In genomic region chr17:65594585-65594940, GRCh38 we compare ENCODE assay signal across 1 cellular context.
TF ChIP-seq lines count a peak whose summit lies in the region.

No MANE protein-coding gene starts in this region.

TF ChIP-seq in IMR-90, 13 proteins besides CTCF, POLR2A, EP300 and RAD21 (continued from another document):
- TF ChIP-seq RFX5 (IDR thresholded peaks at IDR 0.05; ENCODE audit: low read depth, low read length) (no peak), MXI1 (IDR thresholded peaks at IDR 0.05; ENCODE audit: borderline replicate concordance, low read depth, low read length) (no peak), FOS (IDR thresholded peaks at IDR 0.05; ENCODE audit: low read depth, low read length) (no peak), NFE2L2 (IDR thresholded peaks at IDR 0.05; ENCODE audit: low read depth, low read length) (no peak), ELK1 (IDR thresholded peaks at IDR 0.05; ENCODE audit: borderline replicate concordance, low read depth, low read length) (no peak), MAZ (IDR thresholded peaks at IDR 0.05; ENCODE audit: borderline replicate concordance, low read depth, low read length) (no peak), MAFK (IDR thresholded peaks at IDR 0.05; ENCODE audit: low read depth, low read length) (no peak), BHLHE40 (IDR thresholded peaks at IDR 0.05; ENCODE audit: low read depth, low read length) (no peak)
